Comparison of ENCODE assay signal across 22 cellular contexts in the genomic region with DNA sequence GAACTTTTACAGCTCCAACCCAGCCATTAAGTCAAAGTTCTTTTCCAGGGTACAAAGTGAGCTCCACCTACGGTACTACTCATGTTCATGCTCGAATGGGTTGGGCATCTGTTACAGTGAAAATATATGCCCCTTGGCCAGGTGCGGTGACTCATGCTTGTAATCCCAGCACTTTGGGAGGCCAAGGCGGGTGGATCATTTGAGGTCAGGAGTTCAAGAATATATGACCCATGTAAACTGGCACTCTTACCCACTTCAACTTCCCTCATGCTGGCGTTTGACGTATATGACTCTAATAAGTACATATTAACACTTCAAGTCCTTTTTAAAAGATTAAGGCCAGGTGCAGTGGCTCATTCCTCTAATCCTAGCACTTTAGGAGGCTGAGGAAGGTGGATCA.
DNase-seq lines count a peak whose midpoint lies in the region; ATAC-seq, FAIRE-seq and TF ChIP-seq lines count a peak whose summit lies in the region.
"Had no signal": no experiment of that assay in that cellular context is flagged by ENCODE, and none has a peak within 500 bp of the region (broad histone marks: within the 10 kb centered on the region; RNA-seq: fewer than 3 reads in every experiment).

No MANE protein-coding gene starts in this region.

- TF ChIP-seq CTCF in keratinocyte (optimal IDR thresholded peaks at IDR 0.05 in 1 of 3, IDR thresholded peaks at IDR 0.05 in 1 of 3, conservative IDR thresholded peaks at IDR 0.05 in 1 of 3; ENCODE audit: extremely low read depth in 1 of 3, insufficient read depth in 2 of 3, low read length in 3 of 3) (no peak), kidney (IDR thresholded peaks at IDR 0.05; ENCODE audit: borderline replicate concordance, extremely low read depth, insufficient read depth) (no peak), osteocyte (IDR thresholded peaks at IDR 0.05) (no peak)

- H3K79me2 ChIP-seq in keratinocyte (ENCODE audit: control insufficient read depth, insufficient read depth, low read length), result no peaks in the 10 kb centered on the region

- H3K4me2 ChIP-seq in keratinocyte (ENCODE audit: control insufficient read depth, extremely low read depth, insufficient read depth, low read depth, low read length), result no peak overlapping the region

- H3K9ac ChIP-seq in keratinocyte (ENCODE audit: control insufficient read depth, extremely low read depth, insufficient read depth, low read length) (no peak overlapping the region), kidney (ENCODE audit: low read length in 2 of 2) (no peak overlapping the region)

- peak; percentile 5 for FAIRE-seq in keratinocyte (lab: Jason Lieb, UNC)
- no peak for FAIRE-seq in kidney (lab: Jason Lieb, UNC)
- FAIRE-seq: HepG2 had no signal

- H3K4me3 ChIP-seq in keratinocyte (ENCODE audit: control insufficient read depth in 2 of 3, extremely low read depth in 1 of 3, insufficient read depth in 2 of 3, low read depth in 1 of 3, low read length in 3 of 3) (no peak overlapping the region), kidney (ENCODE audit: low read length in 2 of 2) (no peak overlapping the region)
- H3K4me3 ChIP-seq: dorsolateral prefrontal cortex, right lobe of liver had no signal

- H3K27me3 ChIP-seq in keratinocyte (ENCODE audit: control insufficient read depth, extremely low read depth, insufficient read depth, low read length), result no peaks in the 10 kb centered on the region
- H3K27me3 ChIP-seq: brain microvascular endothelial cell, dorsolateral prefrontal cortex, right lobe of liver had no signal

- H3K27ac Mint-ChIP-seq in osteocyte (ENCODE audit: unreplicated experiment), result no peak overlapping the region
- H3K27ac Mint-ChIP-seq: activated CD8-positive, alpha-beta T cell treated with anti-CD3 and anti-CD28 coated beads for 36 hours; activated naive CD4-positive, alpha-beta T cell treated with anti-CD3 and anti-CD28 coated beads, Interleukin-2, amount 50 U/mL, for 72 hours had no signal

- no peak for ATAC-seq in GM21390 (IDR thresholded peaks at IDR 0.05; ENCODE audit: unreplicated experiment)
- ATAC-seq: activated CD8-positive, alpha-beta T cell treated with anti-CD3 and anti-CD28 coated beads for 36 hours; activated naive CD4-positive, alpha-beta T cell treated with anti-CD3 and anti-CD28 coated beads, Interleukin-2, amount 50 U/mL, for 72 hours; HepG2; right lobe of liver had no signal

- H3K9me3 Mint-ChIP-seq in osteocyte (ENCODE audit: unreplicated experiment), result peaks cover 2% of the 10 kb centered on the region

- H4K20me1 ChIP-seq in keratinocyte (ENCODE audit: control insufficient read depth, extremely low read depth, insufficient read depth, low read length), result no peaks in the 10 kb centered on the region

- H3K9me3 ChIP-seq in keratinocyte (ENCODE audit: control insufficient read depth, low read depth, low read length), result no peaks in the 10 kb centered on the region
- no peaks in the 10 kb centered on the region for H3K9me3 ChIP-seq in kidney (ENCODE audit: control insufficient read depth in 1 of 2, low read length in 2 of 2)
- H3K9me3 ChIP-seq: right lobe of liver had no signal

- H3K4me1 ChIP-seq in keratinocyte (ENCODE audit: control insufficient read depth, extremely low read depth, insufficient read depth, low read length) (peaks cover 3% of the 10 kb centered on the region), kidney (ENCODE audit: control insufficient read depth in 1 of 2, insufficient read depth in 1 of 2, low read depth in 1 of 2, low read length in 2 of 2) (no peaks in the 10 kb centered on the region)
- H3K4me1 ChIP-seq: right lobe of liver had no signal

- H3K4me3 Mint-ChIP-seq in osteocyte (ENCODE audit: unreplicated experiment), result no peak overlapping the region
- H3K4me3 Mint-ChIP-seq: activated CD8-positive, alpha-beta T cell treated with anti-CD3 and anti-CD28 coated beads for 36 hours had no signal

- H3K27ac ChIP-seq in keratinocyte (ENCODE audit: control insufficient read depth, insufficient read depth, low read length) (no peak overlapping the region), kidney (ENCODE audit: low read depth in 2 of 2, low read length in 2 of 2) (no peak overlapping the region)
- H3K27ac ChIP-seq: brain microvascular endothelial cell, dorsolateral prefrontal cortex, right lobe of liver, VCaP had no signal

- peaks cover 5% of the 10 kb centered on the region for H3K27me3 Mint-ChIP-seq in osteocyte (ENCODE audit: unreplicated experiment)

- no peaks in the 10 kb centered on the region for H3K9me1 ChIP-seq in keratinocyte (ENCODE audit: control insufficient read depth, extremely low read depth, insufficient read depth, low read length)

- peaks cover 4% of the 10 kb centered on the region for H3K4me1 Mint-ChIP-seq in osteocyte (ENCODE audit: unreplicated experiment)

- no peaks in the 10 kb centered on the region for H3K36me3 Mint-ChIP-seq in osteocyte (ENCODE audit: unreplicated experiment)

- in situ Hi-C loops in Caki2 (cut with HindIII; ENCODE audit: low pct_unique_long_range_greater_than_20kb, low sequenced_read_pairs), result no loop called here

- dilution Hi-C loops in keratinocyte (cut with MboI; ENCODE audit: extremely low pct_ligation_motif_present, low sequenced_read_pairs), result no loop called here

- H2AFZ ChIP-seq in keratinocyte (ENCODE audit: control insufficient read depth, low read length), result no peak overlapping the region

- DNase-seq in Caki2 (ENCODE audit: low read depth) (peak; percentile 62), HK-2 (ENCODE audit: unreplicated experiment) (peak; percentile 32), RPMI7951 (ENCODE audit: low read depth) (peak; percentile 27), keratinocyte (ENCODE audit: low read depth, low spot score) (no peak), kidney (no peak), osteocyte (ENCODE audit: extremely low spot score, unreplicated experiment) (no peak), NCI-H1436 (lab: John Stamatoyannopoulos, UW) (no peak)
- DNase-seq: activated CD8-positive, alpha-beta T cell treated with anti-CD3 and anti-CD28 coated beads for 36 hours; activated T-cell treated with anti-CD3 and anti-CD28 coated beads, Interleukin-2, amount 50 U/mL, for 48 hours; brain microvascular endothelial cell; dorsolateral prefrontal cortex; GOT3; MV-4-11; NCI-H226; occipital lobe; OCI-M1; right lobe of liver; stimulated activated CD4-positive, alpha-beta T cell treated with anti-CD3 and anti-CD28 coated beads, Interleukin-2, amount 100 ng/mL, for 24 hours had no signal

- H3K36me3 ChIP-seq in keratinocyte (ENCODE audit: control insufficient read depth in 2 of 2, extremely low read depth in 1 of 2, insufficient read depth in 2 of 2, low read length in 2 of 2) (no peaks in the 10 kb centered on the region), kidney (ENCODE audit: control insufficient read depth in 1 of 2, insufficient read depth in 2 of 2, low read length in 2 of 2) (no peaks in the 10 kb centered on the region)
- H3K36me3 ChIP-seq: brain microvascular endothelial cell, right lobe of liver had no signal

- intact Hi-C loops in kidney (cut with DNase I), result no loop called here

Comparison
In these comparisons a context has a peak if more than half of its experiments do, and no peak if none do; other contexts are left out.
1. DNase-seq: peak in Caki2 (single experiment), HK-2 (single experiment) and RPMI7951 (single experiment); none in keratinocyte (single experiment), kidney (single experiment), osteocyte (single experiment) and NCI-H1436 (single experiment).